Comparison of ENCODE assay signal across 1 cellular context in the genomic region with DNA sequence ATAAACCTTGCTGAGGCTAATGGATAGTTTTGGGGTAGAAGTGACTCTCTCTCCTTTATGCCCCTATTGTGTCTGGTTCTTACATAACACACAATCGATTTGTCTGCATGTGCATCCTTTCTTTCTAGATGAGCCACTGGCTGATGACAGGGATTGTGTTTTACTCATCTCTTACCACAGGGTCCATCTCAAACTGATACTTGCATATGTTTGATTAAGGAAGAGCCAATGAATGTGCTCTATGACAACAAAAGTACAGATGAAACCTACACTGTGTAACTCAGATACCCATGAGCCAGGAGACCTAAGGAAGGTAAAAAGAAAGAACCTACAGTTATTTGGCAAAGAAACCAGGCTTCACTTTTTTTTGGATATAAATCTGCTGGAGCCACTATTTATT.
TF ChIP-seq lines count a peak whose summit lies in the region.

No MANE protein-coding gene starts in this region.

TF ChIP-seq in IMR-90, 13 proteins besides CTCF, POLR2A, EP300 and RAD21:
- TF ChIP-seq CEBPB (IDR thresholded peaks at IDR 0.05; ENCODE audit: low read depth, low read length) (no peak), RFX5 (IDR thresholded peaks at IDR 0.05; ENCODE audit: low read depth, low read length) (no peak), NFE2L2 (IDR thresholded peaks at IDR 0.05; ENCODE audit: low read depth, low read length) (no peak), BHLHE40 (IDR thresholded peaks at IDR 0.05; ENCODE audit: low read depth, low read length) (no peak), MAFK (IDR thresholded peaks at IDR 0.05; ENCODE audit: low read depth, low read length) (no peak)
- TF ChIP-seq, protein P1, sequence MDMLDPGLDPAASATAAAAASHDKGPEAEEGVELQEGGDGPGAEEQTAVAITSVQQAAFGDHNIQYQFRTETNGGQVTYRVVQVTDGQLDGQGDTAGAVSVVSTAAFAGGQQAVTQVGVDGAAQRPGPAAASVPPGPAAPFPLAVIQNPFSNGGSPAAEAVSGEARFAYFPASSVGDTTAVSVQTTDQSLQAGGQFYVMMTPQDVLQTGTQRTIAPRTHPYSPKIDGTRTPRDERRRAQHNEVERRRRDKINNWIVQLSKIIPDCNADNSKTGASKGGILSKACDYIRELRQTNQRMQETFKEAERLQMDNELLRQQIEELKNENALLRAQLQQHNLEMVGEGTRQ (IDR thresholded peaks at IDR 0.05; ENCODE audit: low read depth, low read length) = no peak
